In the genomic region with DNA sequence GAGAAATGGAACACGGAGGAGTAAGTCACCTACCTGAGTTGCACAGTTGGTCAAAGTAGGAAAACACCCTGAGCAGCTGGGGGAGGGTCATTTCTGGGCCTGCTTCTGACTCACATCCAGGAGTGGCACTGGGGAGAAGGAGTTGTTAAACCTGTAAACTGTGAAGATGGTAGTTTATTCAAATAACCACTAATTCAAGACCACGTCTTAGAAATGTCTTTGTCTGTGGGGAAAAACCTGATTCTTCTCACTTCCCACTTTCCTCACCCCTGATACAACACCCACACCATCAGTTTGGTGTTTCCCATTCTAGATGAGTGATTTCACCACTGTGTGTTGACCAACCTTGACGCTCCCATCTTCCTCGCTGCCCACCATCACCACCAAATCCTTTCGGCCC, we compare ENCODE assay signal across 14 cellular contexts.
DNase-seq lines count a peak whose midpoint lies in the region; ATAC-seq, FAIRE-seq and TF ChIP-seq lines count a peak whose summit lies in the region.
"Had no signal": no experiment of that assay in that cellular context is flagged by ENCODE, and none has a peak within 500 bp of the region (broad histone marks: within the 10 kb centered on the region; RNA-seq: fewer than 3 reads in every experiment).

No MANE protein-coding gene starts in this region.

- H3K9me3 Mint-ChIP-seq in glutamatergic neuron (ENCODE audit: unreplicated experiment), result peaks cover 2% of the 10 kb centered on the region
- H3K9me3 Mint-ChIP-seq: activated CD8-positive, alpha-beta T cell treated with anti-CD3 and anti-CD28 coated beads for 36 hours; T-helper 2 cell treated with Interferon-gamma antibody and Interleukin-4, amounts not matched to agents 5 μg/mL and 100 μg/mL, for 36 hours had no signal

- WGBS in right lobe of liver (ENCODE audit: insufficient coverage, low coverage, low lambda C conversion rate, missing lambda C conversion rate), result 69% methylated on average over 5 of the region's 5 CpGs

- ATAC-seq in GM19023 (IDR thresholded peaks at IDR 0.05; ENCODE audit: unreplicated experiment) (peak; percentile 81), GM21786 (IDR thresholded peaks at IDR 0.05; ENCODE audit: unreplicated experiment) (peak; percentile 63), HG03342 (IDR thresholded peaks at IDR 0.05; ENCODE audit: unreplicated experiment) (peak; percentile 83), right lobe of liver (no peak)
- ATAC-seq: activated CD8-positive, alpha-beta T cell treated with anti-CD3 and anti-CD28 coated beads for 36 hours; HCT116 had no signal

- no peak overlapping the region for H3K27ac Mint-ChIP-seq in glutamatergic neuron (ENCODE audit: unreplicated experiment)
- H3K27ac Mint-ChIP-seq: activated CD8-positive, alpha-beta T cell treated with anti-CD3 and anti-CD28 coated beads for 36 hours; activated naive CD4-positive, alpha-beta T cell treated with anti-CD3 and anti-CD28 coated beads, Interleukin-2, amount 50 U/mL, for 24 hours; IgD-negative memory B cell; T-helper 2 cell treated with Interferon-gamma antibody and Interleukin-4, amounts not matched to agents 5 μg/mL and 100 μg/mL, for 36 hours had no signal

- no peak overlapping the region for H3K4me3 ChIP-seq in right lobe of liver

- DNase-seq in renal cortical epithelial cell (ENCODE audit: low read depth), result peak; percentile 55
- no peak for DNase-seq in NCI-H1436 (lab: John Stamatoyannopoulos, UW)
- DNase-seq in right lobe of liver, result no peak
- no peak for DNase-seq in RCC 7860 (ENCODE audit: low spot score)
- no peak for DNase-seq in glutamatergic neuron
- DNase-seq: activated CD8-positive, alpha-beta T cell treated with anti-CD3 and anti-CD28 coated beads for 36 hours; substantia nigra had no signal

- no peak for TF ChIP-seq CTCF in right lobe of liver (IDR thresholded peaks at IDR 0.05)
- no peak for TF ChIP-seq CTCF in glutamatergic neuron (IDR thresholded peaks at IDR 0.05; ENCODE audit: partially characterized antibody, unreplicated experiment)

- no peak for FAIRE-seq in RCC 7860 (lab: Jason Lieb, UNC)

- intact Hi-C loops in right lobe of liver (cut with DNase I), result no loop called here

- H3K27ac ChIP-seq in right lobe of liver, result no peak overlapping the region

- no peaks in the 10 kb centered on the region for H3K4me1 Mint-ChIP-seq in glutamatergic neuron (ENCODE audit: low read depth, unreplicated experiment)
- H3K4me1 Mint-ChIP-seq: activated naive CD4-positive, alpha-beta T cell treated with anti-CD3 and anti-CD28 coated beads, Interleukin-2, amount 50 U/mL, for 24 hours; IgD-negative memory B cell had no signal

- H3K36me3 ChIP-seq in right lobe of liver, result no peaks in the 10 kb centered on the region

- H3K4me3 Mint-ChIP-seq in glutamatergic neuron (ENCODE audit: unreplicated experiment), result no peak overlapping the region
- H3K4me3 Mint-ChIP-seq: activated CD8-positive, alpha-beta T cell treated with anti-CD3 and anti-CD28 coated beads for 36 hours; activated naive CD4-positive, alpha-beta T cell treated with anti-CD3 and anti-CD28 coated beads, Interleukin-2, amount 50 U/mL, for 24 hours; IgD-negative memory B cell; T-helper 2 cell treated with Interferon-gamma antibody and Interleukin-4, amounts not matched to agents 5 μg/mL and 100 μg/mL, for 36 hours had no signal

- no peaks in the 10 kb centered on the region for H3K27me3 ChIP-seq in right lobe of liver

- no peak for TF ChIP-seq POLR2A in right lobe of liver (IDR thresholded peaks at IDR 0.05)

- no peaks in the 10 kb centered on the region for H3K9me3 ChIP-seq in right lobe of liver

- no peaks in the 10 kb centered on the region for H3K27me3 Mint-ChIP-seq in glutamatergic neuron (ENCODE audit: unreplicated experiment)
- H3K27me3 Mint-ChIP-seq: activated CD8-positive, alpha-beta T cell treated with anti-CD3 and anti-CD28 coated beads for 36 hours; activated naive CD4-positive, alpha-beta T cell treated with anti-CD3 and anti-CD28 coated beads, Interleukin-2, amount 50 U/mL, for 24 hours; IgD-negative memory B cell had no signal

- H3K36me3 Mint-ChIP-seq in glutamatergic neuron (ENCODE audit: unreplicated experiment), result no peaks in the 10 kb centered on the region
- H3K36me3 Mint-ChIP-seq: activated naive CD4-positive, alpha-beta T cell treated with anti-CD3 and anti-CD28 coated beads, Interleukin-2, amount 50 U/mL, for 24 hours; IgD-negative memory B cell had no signal

- H3K4me1 ChIP-seq in right lobe of liver, result no peaks in the 10 kb centered on the region

Comparison
In these comparisons a context has a peak if more than half of its experiments do, and no peak if none do; other contexts are left out.
1. ATAC-seq: peak in GM19023 (single experiment), GM21786 (single experiment) and HG03342 (single experiment); none in right lobe of liver (0 of 4).